ENCODE assay signal across 2 cellular contexts in the genomic region with DNA sequence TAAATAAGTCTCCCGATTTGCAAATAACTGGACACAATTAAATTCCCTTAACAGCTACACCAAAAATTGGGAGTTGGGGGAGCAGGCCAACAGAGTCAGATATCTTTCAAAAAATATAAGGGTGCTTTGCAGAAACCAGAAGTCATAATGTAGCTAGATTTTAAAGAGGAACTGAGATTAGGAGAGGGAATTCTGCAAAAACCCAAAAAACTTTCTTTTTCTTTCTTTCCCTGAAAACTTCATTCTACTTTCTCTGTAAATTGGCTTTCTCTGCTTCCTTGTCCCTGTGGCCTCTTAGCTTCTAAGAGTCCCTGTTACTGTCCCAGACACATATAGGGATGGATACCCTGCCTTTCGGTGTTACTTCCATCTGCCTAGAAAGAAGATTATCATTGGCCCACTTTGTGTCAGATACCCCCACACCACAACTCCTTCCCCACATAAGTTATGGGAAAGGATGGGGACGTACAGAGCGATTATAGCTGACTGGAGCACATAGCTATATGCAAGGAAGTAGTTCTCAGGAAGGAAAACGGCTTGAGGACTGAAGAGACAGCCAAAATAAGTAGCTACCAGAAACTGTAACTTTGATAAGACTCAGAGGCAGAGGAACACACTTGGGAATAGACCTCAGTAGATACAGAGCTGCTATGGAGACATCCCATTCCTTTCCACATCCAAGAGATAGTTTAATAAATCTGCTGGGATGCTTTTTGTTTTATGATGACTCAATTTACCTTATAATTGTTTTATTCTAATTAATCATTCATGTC.
A peak's percentile ranks its signal among the peaks of the same experiment; 100 is the strongest.
TF ChIP-seq lines count a peak whose summit lies in the region.

No MANE protein-coding gene starts in this region.

TF ChIP-seq in GM12891, 5 proteins besides CTCF, POLR2A, EP300 and RAD21:
- TF ChIP-seq POU2F2 (IDR thresholded peaks at IDR 0.05; ENCODE audit: low read depth, low read length) (no peak), SPI1 (IDR thresholded peaks at IDR 0.05; ENCODE audit: low read depth, low read length) (peak; percentile 81), POLR2AphosphoS5 (IDR thresholded peaks at IDR 0.05; ENCODE audit: low read depth, low read length) (no peak), PAX5 (IDR thresholded peaks at IDR 0.05; ENCODE audit: insufficient read depth, low read length, severe bottlenecking) (no peak), TAF1 (IDR thresholded peaks at IDR 0.05; ENCODE audit: low read depth, low read length) (no peak)

TF ChIP-seq in endothelial cell of umbilical vein, 7 proteins besides CTCF, POLR2A, EP300 and RAD21:
- TF ChIP-seq EZH2 (IDR thresholded peaks at IDR 0.05; ENCODE audit: borderline replicate concordance, low read depth, low read length, severe bottlenecking) (no peak), MYC (IDR thresholded peaks at IDR 0.05; ENCODE audit: low read depth, low read length) (no peak), GATA2 (IDR thresholded peaks at IDR 0.05; ENCODE audit: insufficient read depth, insufficient read length, low read depth, low read length) (no peak), POLR2AphosphoS5 (IDR thresholded peaks at IDR 0.05; ENCODE audit: insufficient read depth, low read depth, low read length) (no peak), FOS (IDR thresholded peaks at IDR 0.05; ENCODE audit: borderline replicate concordance, insufficient read depth, low read length) (no peak), JUN (IDR thresholded peaks at IDR 0.05; ENCODE audit: borderline replicate concordance, insufficient read depth, insufficient read length, low read depth) (no peak)
- TF ChIP-seq, protein P1, sequence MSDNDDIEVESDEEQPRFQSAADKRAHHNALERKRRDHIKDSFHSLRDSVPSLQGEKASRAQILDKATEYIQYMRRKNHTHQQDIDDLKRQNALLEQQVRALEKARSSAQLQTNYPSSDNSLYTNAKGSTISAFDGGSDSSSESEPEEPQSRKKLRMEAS (IDR thresholded peaks at IDR 0.05; ENCODE audit: insufficient read depth, insufficient read length): no peak
